Comparison of ENCODE assay signal across 13 cellular contexts in genomic region chr22:31262369-31263133, GRCh38.
"Had no signal": no experiment of that assay in that cellular context is flagged by ENCODE, and none has a peak within 500 bp of the region (broad histone marks: within the 10 kb centered on the region; RNA-seq: fewer than 3 reads in every experiment).

No MANE protein-coding gene starts in this region.

- FAIRE-seq: colon had no signal

- H3K4me1 Mint-ChIP-seq: activated CD4-positive, alpha-beta T cell treated with anti-CD3 and anti-CD28 coated beads for 36 hours; memory B cell; nephron progenitor cell had no signal

- DNase-seq: activated CD4-positive, alpha-beta T cell treated with anti-CD3 and anti-CD28 coated beads for 36 hours; activated CD8-positive, alpha-beta T cell treated with anti-CD3 and anti-CD28 coated beads for 36 hours; activated T-cell treated with anti-CD3 and anti-CD28 coated beads, Interleukin-2, amount 50 U/mL, for 48 hours; foreskin keratinocyte; left lung; nephron progenitor cell; sigmoid colon; stimulated activated CD4-positive, alpha-beta T cell treated with anti-CD3 and anti-CD28 coated beads, Interleukin-12 subunit alpha, Interleukin-12 subunit beta, amount 100 ng/mL, for 4 hours; stimulated activated CD4-positive, alpha-beta T cell treated with anti-CD3 and anti-CD28 coated beads, Interleukin-2, amount 100 ng/mL, for 24 hours had no signal

- H3K4me1 ChIP-seq: foreskin keratinocyte, sigmoid colon had no signal

- H3K27ac Mint-ChIP-seq: activated CD4-positive, alpha-beta T cell treated with anti-CD3 and anti-CD28 coated beads for 36 hours; activated CD8-positive, alpha-beta T cell treated with anti-CD3 and anti-CD28 coated beads for 36 hours; activated naive CD4-positive, alpha-beta T cell treated with anti-CD3 and anti-CD28 coated beads, Interleukin-2, amount 50 U/mL, for 24 hours; memory B cell; nephron progenitor cell had no signal

- H3K27me3 Mint-ChIP-seq: activated CD4-positive, alpha-beta T cell treated with anti-CD3 and anti-CD28 coated beads for 36 hours; activated CD8-positive, alpha-beta T cell treated with anti-CD3 and anti-CD28 coated beads for 36 hours; activated naive CD4-positive, alpha-beta T cell treated with anti-CD3 and anti-CD28 coated beads, Interleukin-2, amount 50 U/mL, for 24 hours; memory B cell had no signal

- H3K9me3 ChIP-seq: left lung, sigmoid colon had no signal

- ATAC-seq: activated CD4-positive, alpha-beta T cell treated with anti-CD3 and anti-CD28 coated beads for 36 hours; activated CD8-positive, alpha-beta T cell treated with anti-CD3 and anti-CD28 coated beads for 36 hours; foreskin keratinocyte; left lung had no signal

- H3K4me3 Mint-ChIP-seq: activated CD4-positive, alpha-beta T cell treated with anti-CD3 and anti-CD28 coated beads for 36 hours; activated CD8-positive, alpha-beta T cell treated with anti-CD3 and anti-CD28 coated beads for 36 hours; activated naive CD4-positive, alpha-beta T cell treated with anti-CD3 and anti-CD28 coated beads, Interleukin-2, amount 50 U/mL, for 24 hours; memory B cell; nephron progenitor cell had no signal

- H3K27ac ChIP-seq: cardiac muscle cell, foreskin keratinocyte, left lung, sigmoid colon had no signal

- H3K4me3 ChIP-seq: cardiac muscle cell, left lung, sigmoid colon had no signal

- H3K27me3 ChIP-seq: cardiac muscle cell, foreskin keratinocyte, left lung, sigmoid colon had no signal
